In genomic region chr1:87794788-87795614, GRCh38 we compare ENCODE assay signal across 15 cellular contexts.
DNase-seq lines count a peak whose midpoint lies in the region; ATAC-seq and TF ChIP-seq lines count a peak whose summit lies in the region.
"Had no signal": no experiment of that assay in that cellular context is flagged by ENCODE, and none has a peak within 500 bp of the region (broad histone marks: within the 10 kb centered on the region; RNA-seq: fewer than 3 reads in every experiment).

No MANE protein-coding gene starts in this region.

- DNase-seq in DMS53 treated with DMSO at 0.1 percent for 48 hours (lab: John Stamatoyannopoulos, UW; ENCODE audit: unreplicated experiment) (peak; percentile 86), RPMI7951 (ENCODE audit: low read depth) (peak; percentile 74), fibroblast of lung (ENCODE audit: low read depth in 2 of 2) (peak; percentile 67 to 87), omental fat pad (ENCODE audit: low spot score) (no peak), endodermal cell (no peak), left lobe of liver (ENCODE audit: low spot score) (no peak), T-helper 9 cell (no peak)
- no peak for DNase-seq in activated T-cell treated with anti-CD3 and anti-CD28 coated beads, Interleukin-2, amount 50 U/mL, for 4 hours
- DNase-seq: aorta; CD8-positive, alpha-beta T cell; heart left ventricle; Karpas-422; naive B cell; NCI-H510A; T-helper 17 cell had no signal

- 82 to 96% methylated on average over 5 to 8 of the region's 8 CpGs for WGBS in endodermal cell (ENCODE audit: insufficient coverage in 1 of 2, insufficient read length in 1 of 2), 2 experiments

- H3K27ac ChIP-seq in fibroblast of lung (ENCODE audit: insufficient read depth, low read length) = no peak overlapping the region
- H3K27ac ChIP-seq in endodermal cell (ENCODE audit: low read depth, low read length) = no peak overlapping the region
- H3K27ac ChIP-seq: heart left ventricle had no signal

- H3K27ac Mint-ChIP-seq in endodermal cell = no peak overlapping the region
- H3K27ac Mint-ChIP-seq: CD8-positive, alpha-beta T cell; T-helper 17 cell had no signal

- H3K9ac ChIP-seq in fibroblast of lung (ENCODE audit: insufficient read depth, low read length) = no peak overlapping the region
- no peak overlapping the region for H3K9ac ChIP-seq in endodermal cell (ENCODE audit: extremely low read depth, low read length, poor library complexity, severe bottlenecking)

- H3K4me3 ChIP-seq in fibroblast of lung (replicated peaks in 1 of 4; ENCODE audit: control extremely low read depth in 1 of 4, insufficient read depth in 1 of 4, low read depth in 3 of 4, low read length in 4 of 4) (no peak overlapping the region), endodermal cell (ENCODE audit: low read length) (no peak overlapping the region)
- H3K4me3 ChIP-seq: heart left ventricle had no signal

- H3K79me2 ChIP-seq in fibroblast of lung (ENCODE audit: control insufficient read depth, insufficient read depth, low read length) = no peaks in the 10 kb centered on the region

- no peak overlapping the region for H3K4me2 ChIP-seq in fibroblast of lung (ENCODE audit: extremely low read depth, insufficient read depth, low read length)

- peaks cover 14% of the 10 kb centered on the region for H3K4me1 Mint-ChIP-seq in endodermal cell
- no peaks in the 10 kb centered on the region for H3K4me1 Mint-ChIP-seq in activated T-cell treated with anti-CD3 and anti-CD28 coated beads, Interleukin-2, amount 50 U/mL, for 4 hours (ENCODE audit: low read depth)
- H3K4me1 Mint-ChIP-seq: naive B cell, T-helper 17 cell had no signal

- H3K27me3 ChIP-seq in fibroblast of lung (ENCODE audit: control insufficient read depth, insufficient read depth, low read length) = no peaks in the 10 kb centered on the region
- no peaks in the 10 kb centered on the region for H3K27me3 ChIP-seq in endodermal cell (ENCODE audit: control insufficient read depth, insufficient read depth, low read length, poor library complexity, severe bottlenecking)
- H3K27me3 ChIP-seq: heart left ventricle had no signal

- H3K4me3 Mint-ChIP-seq in endodermal cell = no peak overlapping the region
- H3K4me3 Mint-ChIP-seq in activated T-cell treated with anti-CD3 and anti-CD28 coated beads, Interleukin-2, amount 50 U/mL, for 4 hours = no peak overlapping the region
- H3K4me3 Mint-ChIP-seq: CD8-positive, alpha-beta T cell; naive B cell; T-helper 17 cell had no signal

- no peaks in the 10 kb centered on the region for H3K36me3 Mint-ChIP-seq in endodermal cell (ENCODE audit: low read depth)
- H3K36me3 Mint-ChIP-seq in activated T-cell treated with anti-CD3 and anti-CD28 coated beads, Interleukin-2, amount 50 U/mL, for 4 hours (ENCODE audit: insufficient read depth) = no peaks in the 10 kb centered on the region
- H3K36me3 Mint-ChIP-seq: CD8-positive, alpha-beta T cell; naive B cell had no signal

- H3K27me3 Mint-ChIP-seq in endodermal cell (ENCODE audit: insufficient read depth) = no peaks in the 10 kb centered on the region
- peaks cover 4% of the 10 kb centered on the region for H3K27me3 Mint-ChIP-seq in activated T-cell treated with anti-CD3 and anti-CD28 coated beads, Interleukin-2, amount 50 U/mL, for 4 hours (ENCODE audit: low read depth)
- H3K27me3 Mint-ChIP-seq: naive B cell had no signal

- H3K9me3 ChIP-seq in fibroblast of lung (ENCODE audit: control insufficient read depth, insufficient read depth, low read depth, low read length) (no peaks in the 10 kb centered on the region), endodermal cell (ENCODE audit: control insufficient read depth, low read length) (no peaks in the 10 kb centered on the region)
- H3K9me3 ChIP-seq: heart left ventricle had no signal

- no peak for TF ChIP-seq CTCF in fibroblast of lung (conservative IDR thresholded peaks at IDR 0.05 in 1 of 2, IDR thresholded peaks at IDR 0.05 in 1 of 2; ENCODE audit: low read depth in 1 of 2, low read length in 2 of 2)
- TF ChIP-seq CTCF in omental fat pad (IDR thresholded peaks at IDR 0.05) = no peak
- no peak for TF ChIP-seq CTCF in endodermal cell (conservative IDR thresholded peaks at IDR 0.05)

- H3K4me1 ChIP-seq in fibroblast of lung (ENCODE audit: control insufficient read depth, extremely low read depth, insufficient read depth, low read length) = peaks cover 3% of the 10 kb centered on the region
- H3K4me1 ChIP-seq in endodermal cell (ENCODE audit: control insufficient read depth, insufficient read depth, low read length) = no peaks in the 10 kb centered on the region
- H3K4me1 ChIP-seq: heart left ventricle had no signal

- no peaks in the 10 kb centered on the region for H3K9me3 Mint-ChIP-seq in endodermal cell
- H3K9me3 Mint-ChIP-seq in activated T-cell treated with anti-CD3 and anti-CD28 coated beads, Interleukin-2, amount 50 U/mL, for 4 hours = no peaks in the 10 kb centered on the region
- H3K9me3 Mint-ChIP-seq: CD8-positive, alpha-beta T cell; naive B cell had no signal

- H4K20me1 ChIP-seq in fibroblast of lung (ENCODE audit: control insufficient read depth, extremely low read depth, insufficient read depth, low read length) = no peaks in the 10 kb centered on the region

- ATAC-seq in omental fat pad (ENCODE audit: low FRiP score) (peak; percentile 82), left lobe of liver (no peak)
- no peak for ATAC-seq in activated T-cell treated with anti-CD3 and anti-CD28 coated beads, Interleukin-2, amount 50 U/mL, for 4 hours
- ATAC-seq: CD8-positive, alpha-beta T cell; heart left ventricle; T-helper 17 cell had no signal

- H3K36me3 ChIP-seq in fibroblast of lung (ENCODE audit: control insufficient read depth, insufficient read depth, low read length) = no peaks in the 10 kb centered on the region
- no peaks in the 10 kb centered on the region for H3K36me3 ChIP-seq in endodermal cell (ENCODE audit: control insufficient read depth, insufficient read depth, low read length)
- H3K36me3 ChIP-seq: heart left ventricle had no signal

- no peak overlapping the region for H2AFZ ChIP-seq in fibroblast of lung (ENCODE audit: low read length)

Comparison
In these comparisons a context has a peak if more than half of its experiments do, and no peak if none do; other contexts are left out.
1. DNase-seq: peak in DMS53 treated with DMSO at 0.1 percent for 48 hours (single experiment), RPMI7951 (single experiment) and fibroblast of lung (2 of 2); none in omental fat pad (single experiment), endodermal cell (single experiment), left lobe of liver (single experiment), T-helper 9 cell (single experiment) and activated T-cell treated with anti-CD3 and anti-CD28 coated beads, Interleukin-2, amount 50 U/mL, for 4 hours (single experiment).